Comparison of ENCODE assay signal across 10 cellular contexts in the genomic region with DNA sequence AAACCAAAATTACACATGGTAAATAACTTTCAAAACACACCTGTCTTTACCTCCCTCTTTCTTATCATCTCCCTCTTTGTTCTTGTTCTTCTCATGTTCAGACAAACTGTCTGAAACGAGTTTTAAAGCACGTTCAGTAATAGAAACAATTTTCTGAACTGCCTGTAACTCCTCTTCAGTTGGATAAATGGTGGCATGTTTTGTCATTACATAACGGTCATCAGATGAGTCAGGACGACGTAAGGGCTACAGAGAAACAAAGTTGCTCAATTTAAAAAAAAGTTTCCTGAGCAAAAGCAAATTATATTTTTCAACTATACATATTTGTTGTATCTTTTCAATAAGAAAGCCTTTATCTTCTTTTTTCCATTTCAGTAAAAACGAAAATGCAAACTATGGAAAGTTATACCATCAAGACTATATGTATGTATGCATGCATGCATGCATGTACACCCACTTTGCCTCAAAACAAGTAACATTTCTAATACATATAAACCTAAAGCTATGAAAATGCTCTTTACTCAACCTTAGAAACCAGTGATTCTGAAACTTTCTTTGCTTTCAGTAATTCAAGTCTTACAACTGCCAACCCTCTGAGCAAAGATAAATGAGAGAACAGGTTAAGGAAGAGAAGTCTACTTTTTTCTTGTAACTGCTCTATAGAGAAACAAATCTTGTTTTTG. TPM values are rescaled to one million over a fixed set of nuclear protein-coding genes. Genes with fewer than 3 reads are reported as not detected.
DNase-seq lines count a peak whose midpoint lies in the region; TF ChIP-seq lines count a peak whose summit lies in the region.
"Had no signal": no experiment of that assay in that cellular context is flagged by ENCODE, and none has a peak within 500 bp of the region (broad histone marks: within the 10 kb centered on the region; RNA-seq: fewer than 3 reads in every experiment).

No MANE protein-coding gene starts in this region.

- no peak overlapping the region for H3K4me3 Mint-ChIP-seq in activated T-cell treated with anti-CD3 and anti-CD28 coated beads, Interleukin-2, amount 50 U/mL, for 24 hours
- H3K4me3 Mint-ChIP-seq in endothelial cell (ENCODE audit: unreplicated experiment): peak overlapping the region; percentile 56

- peak overlapping the region; percentile 66 for H3K27ac ChIP-seq in subcutaneous abdominal adipose tissue (ENCODE audit: low read depth, low read length)

- DNase-seq in activated T-cell treated with anti-CD3 and anti-CD28 coated beads, Interleukin-2, amount 50 U/mL, for 24 hours: no peak
- DNase-seq in activated T-cell treated with anti-CD3 and anti-CD28 coated beads, Interleukin-2, amount 50 U/mL, for 48 hours: no peak
- DNase-seq in SIG-M5 treated with dmso at 0.1 percent for 504 hours (lab: John Stamatoyannopoulos, UW; ENCODE audit: unreplicated experiment) (peak; percentile 88), endothelial cell (ENCODE audit: low spot score) (no peak), DMS53 (lab: John Stamatoyannopoulos, UW) (no peak), HuH-7 (ENCODE audit: low spot score) (no peak), NCI-H2171 treated with DMSO at 0.1 percent for 48 hours (lab: John Stamatoyannopoulos, UW) (no peak)
- DNase-seq: AML-193, NCI-H1436 treated with DMSO at 0.1 percent for 48 hours had no signal

- H3K4me1 ChIP-seq in subcutaneous abdominal adipose tissue (ENCODE audit: control insufficient read depth in 5 of 5, insufficient read depth in 5 of 5, low read length in 5 of 5): peaks cover 0 to 33% (median 8%) of the 10 kb centered on the region in 5 donors

- H3K36me3 Mint-ChIP-seq in activated T-cell treated with anti-CD3 and anti-CD28 coated beads, Interleukin-2, amount 50 U/mL, for 24 hours (ENCODE audit: low read depth): peaks cover 92% of the 10 kb centered on the region
- H3K36me3 Mint-ChIP-seq in endothelial cell (ENCODE audit: low read depth, unreplicated experiment): peaks cover 42% of the 10 kb centered on the region

- no peaks in the 10 kb centered on the region for H3K9me3 Mint-ChIP-seq in activated T-cell treated with anti-CD3 and anti-CD28 coated beads, Interleukin-2, amount 50 U/mL, for 24 hours
- H3K9me3 Mint-ChIP-seq in endothelial cell (ENCODE audit: unreplicated experiment): no peaks in the 10 kb centered on the region

- H3K4me1 Mint-ChIP-seq in activated T-cell treated with anti-CD3 and anti-CD28 coated beads, Interleukin-2, amount 50 U/mL, for 24 hours (ENCODE audit: low read depth): peaks cover 13% of the 10 kb centered on the region
- H3K4me1 Mint-ChIP-seq in endothelial cell (ENCODE audit: unreplicated experiment): no peaks in the 10 kb centered on the region

- H3K4me3 ChIP-seq in subcutaneous abdominal adipose tissue (ENCODE audit: low read depth in 1 of 5, low read length in 5 of 5): no peak overlapping the region

- no peak overlapping the region for H3K9ac ChIP-seq in subcutaneous abdominal adipose tissue (ENCODE audit: low read length in 5 of 5)

- H3K27me3 Mint-ChIP-seq in activated T-cell treated with anti-CD3 and anti-CD28 coated beads, Interleukin-2, amount 50 U/mL, for 24 hours: no peaks in the 10 kb centered on the region
- peaks cover 2% of the 10 kb centered on the region for H3K27me3 Mint-ChIP-seq in endothelial cell (ENCODE audit: unreplicated experiment)

- no peak for TF ChIP-seq CTCF in endothelial cell (IDR thresholded peaks at IDR 0.05; ENCODE audit: unreplicated experiment)

- peaks cover 38 to 67% (median 57%) of the 10 kb centered on the region in 5 donors for H3K36me3 ChIP-seq in subcutaneous abdominal adipose tissue (ENCODE audit: control insufficient read depth in 5 of 5, insufficient read depth in 5 of 5, low read length in 5 of 5)

- H3K27ac Mint-ChIP-seq in activated T-cell treated with anti-CD3 and anti-CD28 coated beads, Interleukin-2, amount 50 U/mL, for 24 hours: peak overlapping the region; percentile 84
- H3K27ac Mint-ChIP-seq in endothelial cell (ENCODE audit: unreplicated experiment): no peak overlapping the region

- no peaks in the 10 kb centered on the region for H3K9me3 ChIP-seq in subcutaneous abdominal adipose tissue (ENCODE audit: control insufficient read depth in 5 of 5, low read length in 5 of 5)

- no peaks in the 10 kb centered on the region for H3K27me3 ChIP-seq in subcutaneous abdominal adipose tissue (ENCODE audit: control insufficient read depth in 5 of 5, insufficient read depth in 4 of 5, low read length in 5 of 5)

RNA-seq across cellular contexts. Expression of a gene that starts 56.0 kb away (rescaled TPM):
- total RNA-seq in endothelial cell (ENCODE audit: unreplicated experiment): 72.9 TPM
